In genomic region chr9:79490657-79491250, GRCh38 we compare ENCODE assay signal across 14 cellular contexts.
DNase-seq lines count a peak whose midpoint lies in the region; ATAC-seq and TF ChIP-seq lines count a peak whose summit lies in the region.
"Had no signal": no experiment of that assay in that cellular context is flagged by ENCODE, and none has a peak within 500 bp of the region (broad histone marks: within the 10 kb centered on the region; RNA-seq: fewer than 3 reads in every experiment).

No MANE protein-coding gene starts in this region.

- H3K9me3 ChIP-seq in HEK293 (ENCODE audit: control insufficient read depth, insufficient read depth, low read depth, low read length): no peaks in the 10 kb centered on the region
- H3K9me3 ChIP-seq in neutrophil: no peaks in the 10 kb centered on the region
- no peaks in the 10 kb centered on the region for H3K9me3 ChIP-seq in upper lobe of right lung
- peaks cover 0 to 5% (median 0%) of the 10 kb centered on the region in 3 donors for H3K9me3 ChIP-seq in tibial artery
- H3K9me3 ChIP-seq: BE2C, Caco-2, HAP-1 had no signal

- H3K27ac ChIP-seq in HEK293 (ENCODE audit: extremely low read depth, low read depth, low read length) (no peak overlapping the region), VCaP (peak overlapping the region; percentile 70), neutrophil (peak overlapping the region; percentile 7), upper lobe of right lung (no peak overlapping the region), tibial artery (no peak overlapping the region)

- H3K27me3 ChIP-seq in neutrophil (no peaks in the 10 kb centered on the region), upper lobe of right lung (no peaks in the 10 kb centered on the region), tibial artery (no peaks in the 10 kb centered on the region)
- H3K27me3 ChIP-seq: BE2C had no signal

- POLR2A ChIA-PET in HEK293 (lab: Yijun Ruan, JAX): interaction anchor here (0.6 to 1.7 kb wide), 2 partner anchors 77 to 81 kb away, joined by 3 read pairs; partner anchors contain the start of gene TLE4

- intact Hi-C loops in upper lobe of right lung (cut with DNase I) (no loop called here), tibial artery (cut with DNase I; ENCODE audit: low total_unique reads) (no loop called here)

- TF ChIP-seq CTCF in HEK293 (tag by site-specific recombination; IDR thresholded peaks at IDR 0.05): no peak
- no peak for TF ChIP-seq CTCF in VCaP (conservative IDR thresholded peaks at IDR 0.05)
- TF ChIP-seq CTCF in neutrophil (IDR thresholded peaks at IDR 0.05): no peak
- no peak for TF ChIP-seq CTCF in upper lobe of right lung (IDR thresholded peaks at IDR 0.05)
- TF ChIP-seq CTCF in tibial artery (IDR thresholded peaks at IDR 0.05): no peak

- no peak overlapping the region for H3K4me3 ChIP-seq in HEK293 (ENCODE audit: low read depth, low read length)
- H3K4me3 ChIP-seq in neutrophil (ENCODE audit: low read depth in 1 of 2, low read length in 1 of 2): no peak overlapping the region
- no peak overlapping the region for H3K4me3 ChIP-seq in upper lobe of right lung
- H3K4me3 ChIP-seq in tibial artery: no peak overlapping the region
- H3K4me3 ChIP-seq: HAP-1 had no signal

- CTCF ChIA-PET in HEK293 (lab: Yijun Ruan, JAX): interaction anchor here (1.1 kb wide), 1 partner anchor 9 kb away, joined by 3 read pairs; no protein-coding TSS in a partner anchor

- H3K4me1 ChIP-seq in HEK293 (ENCODE audit: control insufficient read depth, insufficient read depth, low read length) (no peaks in the 10 kb centered on the region), neutrophil (ENCODE audit: control insufficient read depth in 1 of 2, insufficient read depth in 1 of 2, low read depth in 1 of 2, low read length in 1 of 2) (peaks cover 26 to 30% of the 10 kb centered on the region in 2 experiments), upper lobe of right lung (no peaks in the 10 kb centered on the region), tibial artery (peaks cover 0 to 11% (median 0%) of the 10 kb centered on the region in 4 donors)
- H3K4me1 ChIP-seq: BE2C, Caco-2, HAP-1 had no signal

- DNase-seq in upper lobe of right lung (no peak), tibial artery (no peak), left lobe of liver (ENCODE audit: low spot score) (no peak), NCI-H1105 (lab: John Stamatoyannopoulos, UW) (no peak)
- DNase-seq: BE2C; Caco-2; CD8-positive, alpha-beta T cell; DND-41; GDM1; HFFc6 had no signal

- H3K36me3 ChIP-seq in HEK293 (ENCODE audit: control insufficient read depth in 2 of 2, insufficient read depth in 1 of 2, low read length in 2 of 2) (no peaks in the 10 kb centered on the region), neutrophil (no peaks in the 10 kb centered on the region), upper lobe of right lung (no peaks in the 10 kb centered on the region), tibial artery (no peaks in the 10 kb centered on the region)
- H3K36me3 ChIP-seq: BE2C, HAP-1 had no signal

- ATAC-seq in upper lobe of right lung (peak; percentile 50), left lobe of liver (no peak)
- ATAC-seq: CD8-positive, alpha-beta T cell had no signal

TF ChIP-seq in HEK293, 187 proteins besides CTCF, POLR2A, EP300 and RAD21:
- TF ChIP-seq TCF7L2 (IDR thresholded peaks at IDR 0.05; ENCODE audit: borderline replicate concordance, low read depth, low read length) (0 out of 2 replicates have a peak, but pooled peaks have one; percentile 51), ZNF654 (tag by site-specific recombination; IDR thresholded peaks at IDR 0.05; ENCODE audit: low read depth) (no peak), TRIM28 (IDR thresholded peaks at IDR 0.05; ENCODE audit: borderline replicate concordance, low read length) (peak; percentile 36; the same call in 1 of the 2 replicates)
TF ChIP-seq in HEK293: peak in this region for 2.

Comparison
In these comparisons a context has a peak if more than half of its experiments do, and no peak if none do; other contexts are left out.
1. H3K27ac ChIP-seq: peak in VCaP (single experiment) and neutrophil (single experiment); none in HEK293 (single experiment), upper lobe of right lung (single experiment) and tibial artery (0 of 2).